Comparison of ENCODE assay signal across 8 cellular contexts in the genomic region with DNA sequence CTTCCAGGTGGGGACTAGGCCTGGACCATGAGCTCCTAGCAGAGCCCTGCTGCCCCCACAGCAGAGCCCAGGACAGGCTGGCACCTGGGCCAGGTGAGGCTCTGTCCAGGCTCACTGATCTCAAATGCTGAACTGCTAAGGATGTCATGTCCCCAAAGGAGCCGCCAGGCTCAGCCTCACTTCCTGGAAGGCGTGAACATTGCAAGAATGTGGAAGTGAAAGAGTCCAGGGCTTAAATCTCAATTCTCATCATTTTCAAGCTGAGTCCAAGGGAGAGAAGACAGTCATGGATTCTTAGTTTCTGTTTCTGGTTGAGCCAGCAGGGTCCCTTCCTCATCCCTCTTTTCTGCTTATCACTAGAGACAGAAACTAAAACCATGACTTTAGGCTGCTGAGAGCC. TPM values are rescaled to one million over a fixed set of nuclear protein-coding genes. Genes with fewer than 3 reads are reported as not detected.
A peak's percentile ranks its signal among the peaks of the same experiment; 100 is the strongest.
DNase-seq lines count a peak whose midpoint lies in the region; ATAC-seq, FAIRE-seq and TF ChIP-seq lines count a peak whose summit lies in the region.
"Had no signal": no experiment of that assay in that cellular context is flagged by ENCODE, and none has a peak within 500 bp of the region (broad histone marks: within the 10 kb centered on the region; RNA-seq: fewer than 3 reads in every experiment).

No MANE protein-coding gene starts in this region.

- no peaks in the 10 kb centered on the region for H3K36me3 Mint-ChIP-seq in activated naive CD8-positive, alpha-beta T cell treated with anti-CD3 and anti-CD28 coated beads for 36 hours

- in situ Hi-C loops in brain microvascular endothelial cell (cut with HindIII; ENCODE audit: low pct_ligation_motif_present, low sequenced_read_pairs): no loop called here

- DNase-seq in GM19239 (ENCODE audit: insufficient read length, low spot score) (peak; percentile 73), NCI-H1930 (lab: John Stamatoyannopoulos, UW) (no peak), brain microvascular endothelial cell (no peak)
- DNase-seq in Jurkat, Clone E6-1 (ENCODE audit: low read depth, low spot score): peak; percentile 21
- peak; percentile 42 for DNase-seq in activated naive CD8-positive, alpha-beta T cell treated with anti-CD3 and anti-CD28 coated beads for 36 hours
- peak; percentile 29 for DNase-seq in stimulated activated CD4-positive, alpha-beta T cell treated with anti-CD3 and anti-CD28 coated beads, Interleukin-4, amount 100 ng/mL, for 24 hours
- DNase-seq: pancreas had no signal

- ATAC-seq in HG02885 (IDR thresholded peaks at IDR 0.05; ENCODE audit: poor library complexity, unreplicated experiment): no peak

- H3K27me3 Mint-ChIP-seq in activated naive CD8-positive, alpha-beta T cell treated with anti-CD3 and anti-CD28 coated beads for 36 hours: peaks cover 10% of the 10 kb centered on the region

- no peak for TF ChIP-seq CTCF in brain microvascular endothelial cell (IDR thresholded peaks at IDR 0.05; ENCODE audit: low read depth, low read length, missing control alignments)

- FAIRE-seq in GM19239 (lab: Jason Lieb, UNC): peak; percentile 51
- FAIRE-seq: pancreas had no signal

- no peaks in the 10 kb centered on the region for H3K9me3 Mint-ChIP-seq in activated naive CD8-positive, alpha-beta T cell treated with anti-CD3 and anti-CD28 coated beads for 36 hours

- H3K36me3 ChIP-seq in brain microvascular endothelial cell (replicated peaks): no peaks in the 10 kb centered on the region
- H3K36me3 ChIP-seq: pancreas had no signal

- H3K4me1 Mint-ChIP-seq in activated naive CD8-positive, alpha-beta T cell treated with anti-CD3 and anti-CD28 coated beads for 36 hours: peaks cover 22% of the 10 kb centered on the region

- H3K27me3 ChIP-seq in brain microvascular endothelial cell (replicated peaks): peaks cover 30% of the 10 kb centered on the region

- H3K27ac ChIP-seq in brain microvascular endothelial cell: no peak overlapping the region
- H3K27ac ChIP-seq: pancreas had no signal

- peak overlapping the region; percentile 40 for H3K4me3 Mint-ChIP-seq in activated naive CD8-positive, alpha-beta T cell treated with anti-CD3 and anti-CD28 coated beads for 36 hours

- H3K27ac Mint-ChIP-seq in activated naive CD8-positive, alpha-beta T cell treated with anti-CD3 and anti-CD28 coated beads for 36 hours: peak overlapping the region; percentile 72

- H3K4me3 ChIP-seq in Jurkat, Clone E6-1 (ENCODE audit: low read length): no peak overlapping the region
- H3K4me3 ChIP-seq in brain microvascular endothelial cell (ENCODE audit: low read depth, low read length): no peak overlapping the region
- H3K4me3 ChIP-seq: pancreas had no signal

RNA-seq across cellular contexts. Expression of gene ASCL2, which starts 5.0 kb away (rescaled TPM):
- polyA plus RNA-seq in Jurkat, Clone E6-1 (2012; ENCODE audit: insufficient read depth, insufficient read length): 0.47 TPM
- 1 to 10 TPM; 2.5 to 2.9 TPM for total RNA-seq in activated naive CD8-positive, alpha-beta T cell treated with anti-CD3 and anti-CD28 coated beads for 36 hours

RNA-seq across cellular contexts. Expression of gene C11orf21, which starts 36.3 kb away (rescaled TPM):
- polyA plus RNA-seq in Jurkat, Clone E6-1 (2012; ENCODE audit: insufficient read depth, insufficient read length): 0.54 TPM
- 1 to 10 TPM; 2.5 to 2.6 TPM for total RNA-seq in activated naive CD8-positive, alpha-beta T cell treated with anti-CD3 and anti-CD28 coated beads for 36 hours

RNA-seq across cellular contexts. Expression of gene TSPAN32, which starts 36.4 kb away (rescaled TPM):
- 0.44 TPM for polyA plus RNA-seq in Jurkat, Clone E6-1 (2012; ENCODE audit: insufficient read depth, insufficient read length)
- total RNA-seq in activated naive CD8-positive, alpha-beta T cell treated with anti-CD3 and anti-CD28 coated beads for 36 hours: 1 to 10 TPM; 5.4 to 5.5 TPM

Comparison
In these comparisons a context has a peak if more than half of its experiments do, and no peak if none do; other contexts are left out.
1. DNase-seq: peak in GM19239 (single experiment), Jurkat, Clone E6-1 (single experiment), activated naive CD8-positive, alpha-beta T cell treated with anti-CD3 and anti-CD28 coated beads for 36 hours (single experiment) and stimulated activated CD4-positive, alpha-beta T cell treated with anti-CD3 and anti-CD28 coated beads, Interleukin-4, amount 100 ng/mL, for 24 hours (single experiment); none in NCI-H1930 (0 of 2) and brain microvascular endothelial cell (single experiment).